Comparison of ENCODE assay signal across 8 cellular contexts in the genomic region with DNA sequence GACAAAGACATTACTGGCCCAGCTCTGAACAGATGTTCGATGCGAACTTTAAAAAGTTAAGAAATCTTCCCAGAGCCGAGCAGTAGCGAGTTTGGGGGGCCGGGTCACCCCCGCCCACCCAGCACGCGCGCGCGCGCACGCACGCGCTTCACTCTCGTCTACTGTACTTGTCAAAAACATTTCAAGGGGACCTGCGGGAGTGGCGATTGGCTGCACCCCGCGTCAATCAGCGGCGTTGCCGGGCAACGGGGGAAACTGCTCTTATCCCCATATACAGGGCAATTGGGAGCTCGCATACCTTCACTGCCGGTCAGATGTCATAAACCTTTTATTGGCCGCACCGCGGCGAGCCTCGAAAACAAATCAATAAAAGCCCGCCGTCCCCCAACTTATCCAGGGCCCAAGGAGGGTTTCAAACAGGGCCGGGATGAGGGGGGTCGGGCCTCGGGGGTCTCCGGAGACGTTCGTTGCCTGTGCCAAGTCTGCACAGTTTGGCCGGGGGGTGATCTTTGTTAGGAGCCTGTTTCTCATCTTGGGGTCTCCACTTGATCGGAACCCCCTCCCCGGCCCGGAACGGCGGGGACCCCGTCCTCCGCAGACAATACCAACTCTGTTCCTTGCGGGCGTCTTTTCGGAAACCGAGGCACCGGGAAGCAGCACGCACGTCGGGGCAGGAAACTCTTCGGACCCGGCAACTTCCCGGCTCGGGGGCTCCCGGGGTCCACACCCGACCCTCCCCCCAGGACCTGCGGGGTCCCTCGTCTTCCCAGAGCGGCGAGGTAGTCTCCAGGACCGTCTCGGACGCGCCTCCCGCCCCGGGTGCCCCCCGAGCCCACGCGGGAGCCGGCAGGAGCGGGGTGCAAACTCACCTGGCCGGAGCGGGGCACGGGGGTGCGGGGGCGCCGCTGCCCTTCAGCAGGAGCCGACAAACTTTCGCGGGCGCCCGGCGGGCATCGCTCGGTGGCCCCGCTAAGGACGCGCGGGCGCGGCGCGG. TPM values are rescaled to one million over a fixed set of nuclear protein-coding genes. Genes with fewer than 3 reads are reported as not detected.
DNase-seq lines count a peak whose midpoint lies in the region; ATAC-seq lines count a peak whose summit lies in the region.

No MANE protein-coding gene starts in this region.

- H3K27me3 Mint-ChIP-seq in activated T-helper 2 cell treated with anti-CD3 and anti-CD28 coated beads, Interferon-gamma antibody, Interleukin-2, Interleukin-4, amounts not matched to agents 10 μg/mL and 5 μg/mL and 100 μg/mL, durations not matched to agents 14 hours and 24 hours and 36 hours (ENCODE audit: low read depth) = no peaks in the 10 kb centered on the region
- no peaks in the 10 kb centered on the region for H3K27me3 Mint-ChIP-seq in naive thymus-derived CD8-positive, alpha-beta T cell
- H3K27me3 Mint-ChIP-seq in stimulated activated naive B cell treated with anti-CD40 and anti-IgM and Interleukin-4, amounts not matched to agents 10 μg/mL and 1 μg/mL and 100 μg/mL, for 72 hours = no peaks in the 10 kb centered on the region

- H3K9me3 Mint-ChIP-seq in activated T-helper 2 cell treated with anti-CD3 and anti-CD28 coated beads, Interferon-gamma antibody, Interleukin-2, Interleukin-4, amounts not matched to agents 10 μg/mL and 5 μg/mL and 100 μg/mL, durations not matched to agents 14 hours and 24 hours and 36 hours = no peaks in the 10 kb centered on the region
- H3K9me3 Mint-ChIP-seq in naive thymus-derived CD8-positive, alpha-beta T cell = no peaks in the 10 kb centered on the region
- H3K9me3 Mint-ChIP-seq in stimulated activated naive B cell treated with anti-CD40 and anti-IgM and Interleukin-4, amounts not matched to agents 10 μg/mL and 1 μg/mL and 100 μg/mL, for 72 hours = no peaks in the 10 kb centered on the region

- no peaks in the 10 kb centered on the region for H3K9me3 ChIP-seq in KOPT-K1 (ENCODE audit: insufficient read depth, low read length, poor library complexity, severe bottlenecking)

- H3K4me3 Mint-ChIP-seq in activated T-helper 2 cell treated with anti-CD3 and anti-CD28 coated beads, Interferon-gamma antibody, Interleukin-2, Interleukin-4, amounts not matched to agents 10 μg/mL and 5 μg/mL and 100 μg/mL, durations not matched to agents 14 hours and 24 hours and 36 hours (ENCODE audit: low read depth) = peak overlapping the region; percentile 93
- H3K4me3 Mint-ChIP-seq in naive thymus-derived CD8-positive, alpha-beta T cell = peak overlapping the region; percentile 85 to 98 (median 94)
- peak overlapping the region; percentile 92 to 98 for H3K4me3 Mint-ChIP-seq in stimulated activated naive B cell treated with anti-CD40 and anti-IgM and Interleukin-4, amounts not matched to agents 10 μg/mL and 1 μg/mL and 100 μg/mL, for 72 hours

- DNase-seq in DMS79 (lab: John Stamatoyannopoulos, UW) (peak; percentile 88), RPMI7951 (ENCODE audit: low read depth) (peak; percentile 98), fibroblast of peridontal ligament (ENCODE audit: extremely low read depth) (peak; percentile 98)
- DNase-seq in activated T-helper 2 cell treated with anti-CD3 and anti-CD28 coated beads, Interferon-gamma antibody, Interleukin-2, Interleukin-4, amounts not matched to agents 10 μg/mL and 5 μg/mL and 100 μg/mL, durations not matched to agents 14 hours and 24 hours and 36 hours (ENCODE audit: low spot score) = peak; percentile 99
- DNase-seq in naive thymus-derived CD8-positive, alpha-beta T cell = peak; percentile 97 to 100 (median 99)
- peak; percentile 98 for DNase-seq in stimulated activated naive B cell treated with anti-CD40 and anti-IgM and Interleukin-4, amounts not matched to agents 10 μg/mL and 1 μg/mL and 100 μg/mL, for 72 hours

- ATAC-seq in GM21825 (IDR thresholded peaks at IDR 0.05; ENCODE audit: unreplicated experiment) = peak; percentile 73
- peak; percentile 73 to 79 for ATAC-seq in naive thymus-derived CD8-positive, alpha-beta T cell
- ATAC-seq in stimulated activated naive B cell treated with anti-CD40 and anti-IgM and Interleukin-4, amounts not matched to agents 10 μg/mL and 1 μg/mL and 100 μg/mL, for 72 hours (replicated peaks) = peak; percentile 74 to 77

- H3K4me1 Mint-ChIP-seq in activated T-helper 2 cell treated with anti-CD3 and anti-CD28 coated beads, Interferon-gamma antibody, Interleukin-2, Interleukin-4, amounts not matched to agents 10 μg/mL and 5 μg/mL and 100 μg/mL, durations not matched to agents 14 hours and 24 hours and 36 hours (ENCODE audit: low read depth) = peaks cover 48% of the 10 kb centered on the region
- peaks cover 36 to 66% (median 63%) of the 10 kb centered on the region in 4 donors for H3K4me1 Mint-ChIP-seq in naive thymus-derived CD8-positive, alpha-beta T cell
- peaks cover 36 to 63% of the 10 kb centered on the region in 2 donors for H3K4me1 Mint-ChIP-seq in stimulated activated naive B cell treated with anti-CD40 and anti-IgM and Interleukin-4, amounts not matched to agents 10 μg/mL and 1 μg/mL and 100 μg/mL, for 72 hours

- intact Hi-C loops in activated T-helper 2 cell treated with anti-CD3 and anti-CD28 coated beads, Interferon-gamma antibody, Interleukin-2, Interleukin-4, amounts not matched to agents 10 μg/mL and 5 μg/mL and 100 μg/mL, durations not matched to agents 14 hours and 24 hours and 36 hours (cut with micrococcal nuclease) = loop anchor here (1.0 to 10.0 kb wide), 12 partner anchors 8 to 539 kb away; a partner anchor contains a TSS

- peaks cover 53% of the 10 kb centered on the region for H3K36me3 Mint-ChIP-seq in activated T-helper 2 cell treated with anti-CD3 and anti-CD28 coated beads, Interferon-gamma antibody, Interleukin-2, Interleukin-4, amounts not matched to agents 10 μg/mL and 5 μg/mL and 100 μg/mL, durations not matched to agents 14 hours and 24 hours and 36 hours (ENCODE audit: low read depth)
- peaks cover 0 to 19% (median 8%) of the 10 kb centered on the region in 3 donors for H3K36me3 Mint-ChIP-seq in naive thymus-derived CD8-positive, alpha-beta T cell
- H3K36me3 Mint-ChIP-seq in stimulated activated naive B cell treated with anti-CD40 and anti-IgM and Interleukin-4, amounts not matched to agents 10 μg/mL and 1 μg/mL and 100 μg/mL, for 72 hours = peaks cover 34 to 47% of the 10 kb centered on the region in 2 donors

- POLR2A ChIA-PET in naive thymus-derived CD8-positive, alpha-beta T cell (lab: Charles Lee) = interaction anchor here (0.6 to 1.6 kb wide), 11 partner anchors 10 to 351 kb away, joined by 3 to 11 read pairs (median 3); no protein-coding TSS in a partner anchor

- peaks cover 11% of the 10 kb centered on the region for H3K36me3 ChIP-seq in KOPT-K1 (ENCODE audit: insufficient read depth, low read length)

- peak overlapping the region; percentile 86 for H3K27ac ChIP-seq in KOPT-K1 (ENCODE audit: low read depth, low read length, poor library complexity, severe bottlenecking)

- peak overlapping the region; percentile 88 for H3K27ac Mint-ChIP-seq in activated T-helper 2 cell treated with anti-CD3 and anti-CD28 coated beads, Interferon-gamma antibody, Interleukin-2, Interleukin-4, amounts not matched to agents 10 μg/mL and 5 μg/mL and 100 μg/mL, durations not matched to agents 14 hours and 24 hours and 36 hours
- H3K27ac Mint-ChIP-seq in naive thymus-derived CD8-positive, alpha-beta T cell = peak overlapping the region; percentile 86 to 98 (median 93)
- H3K27ac Mint-ChIP-seq in stimulated activated naive B cell treated with anti-CD40 and anti-IgM and Interleukin-4, amounts not matched to agents 10 μg/mL and 1 μg/mL and 100 μg/mL, for 72 hours = peak overlapping the region; percentile 95

RNA-seq across cellular contexts. Expression of a gene that starts 0.7 kb away (rescaled TPM):
- total RNA-seq in RPMI7951 (2014; rRNA removed; shearing (Covaris generic)) = 6.5 and 7.0 TPM in 2 replicates
- total RNA-seq in activated T-helper 2 cell treated with anti-CD3 and anti-CD28 coated beads, Interferon-gamma antibody, Interleukin-2, Interleukin-4, amounts not matched to agents 10 μg/mL and 5 μg/mL and 100 μg/mL, durations not matched to agents 14 hours and 24 hours and 36 hours = 131 and 135 TPM in 2 replicates
- total RNA-seq in naive thymus-derived CD8-positive, alpha-beta T cell = 100 to 1,000 TPM; 125 to 141 TPM
- 100 to 1,000 TPM; 107 to 148 (median 116) TPM for polyA plus RNA-seq in naive thymus-derived CD8-positive, alpha-beta T cell

Comparison
In these comparisons a context has a peak if more than half of its experiments do, and no peak if none do; other contexts are left out.
1. Peak in every context shown above with its lines: DNase-seq, ATAC-seq and H3K27ac ChIP-seq.
2. RNA of a gene that starts 0.7 kb away (total RNA-seq): 125 to 141 TPM in naive thymus-derived CD8-positive, alpha-beta T cell and 131 to 135 TPM in activated T-helper 2 cell treated with anti-CD3 and anti-CD28 coated beads, Interferon-gamma antibody, Interleukin-2, Interleukin-4, amounts not matched to agents 10 μg/mL and 5 μg/mL and 100 μg/mL, durations not matched to agents 14 hours and 24 hours and 36 hours; 6.5 to 7.0 TPM in RPMI7951; every median in the first group is over 10 times any median in the second.